ENCODE assay signal across 7 cellular contexts in the genomic region with DNA sequence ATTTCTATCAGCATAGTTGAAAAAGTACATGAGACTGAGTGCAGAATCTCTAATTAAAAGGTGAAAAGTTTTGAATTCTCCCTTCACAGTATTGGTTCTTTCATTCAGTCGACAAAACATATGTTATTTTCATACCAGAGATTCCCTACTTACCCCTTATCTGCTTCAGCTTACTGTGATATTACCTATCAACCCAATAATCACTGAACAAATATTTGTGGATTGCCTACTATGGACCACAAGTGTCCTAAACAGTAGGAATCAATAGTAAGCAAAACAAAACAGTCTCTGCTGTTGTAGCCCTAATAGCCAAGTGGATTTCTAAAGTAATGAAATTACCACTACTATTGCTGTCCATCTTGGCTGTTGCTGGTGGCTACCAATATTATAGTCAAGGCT. TPM values are rescaled to one million over a fixed set of nuclear protein-coding genes. Genes with fewer than 3 reads are reported as not detected.
"Had no signal": no experiment of that assay in that cellular context is flagged by ENCODE, and none has a peak within 500 bp of the region (broad histone marks: within the 10 kb centered on the region; RNA-seq: fewer than 3 reads in every experiment).

No MANE protein-coding gene starts in this region.

- H3K4me3 Mint-ChIP-seq: HFFc6, IgD-negative memory B cell had no signal

- H3K9me3 Mint-ChIP-seq: HFFc6, IgD-negative memory B cell had no signal

- H3K9me3 ChIP-seq: HAP-1 had no signal

- H3K4me1 ChIP-seq: HAP-1 had no signal

- H3K36me3 ChIP-seq: HAP-1 had no signal

- H3K27ac ChIP-seq: GM23248, HL-60 had no signal

- H3K4me1 Mint-ChIP-seq: IgD-negative memory B cell had no signal

- H3K27ac Mint-ChIP-seq: HFFc6, IgD-negative memory B cell had no signal

- DNase-seq: GOT3 had no signal

- H3K4me3 ChIP-seq: GM23248, HAP-1 had no signal

RNA-seq across cellular contexts. Expression of a gene that starts 11.5 kb away (rescaled TPM):
- total RNA-seq: HT1080 had no signal

RNA-seq across cellular contexts. Expression of a gene that starts 43.6 kb away (rescaled TPM):
- total RNA-seq: HT1080 had no signal
